8 cellular contexts compared by ENCODE assay signal in genomic region chr2:98757904-98758421, GRCh38. TPM values are rescaled to one million over a fixed set of nuclear protein-coding genes. Genes with fewer than 3 reads are reported as not detected.
DNase-seq lines count a peak whose midpoint lies in the region; ATAC-seq and TF ChIP-seq lines count a peak whose summit lies in the region.

No MANE protein-coding gene starts in this region.

- no peak for TF ChIP-seq CTCF in LNCaP clone FGC (IDR thresholded peaks at IDR 0.05; ENCODE audit: control insufficient read depth, extremely low read depth, insufficient read depth)

- no peaks in the 10 kb centered on the region for H3K9me3 Mint-ChIP-seq in naive B cell

- DNase-seq in GF-D8 (lab: John Stamatoyannopoulos, UW) (peak; percentile 97), LNCaP clone FGC (ENCODE audit: low read depth) (peak; percentile 87), naive B cell (peak; percentile 75), NCI-H2227 treated with DMSO at 0.1 percent for 48 hours (lab: John Stamatoyannopoulos, UW) (no peak), T1000 (lab: John Stamatoyannopoulos, UW) (no peak)
- peak; percentile 42 for DNase-seq in activated CD4-positive, alpha-beta T cell treated with anti-CD3 and anti-CD28 coated beads for 1 hour
- peak; percentile 55 for DNase-seq in effector CD4-positive, alpha-beta T cell

- H3K36me3 Mint-ChIP-seq in naive B cell: peaks cover 0 to 1% of the 10 kb centered on the region in 2 donors

- H3K4me3 Mint-ChIP-seq in naive B cell: peak overlapping the region; percentile 40 to 92 (median 86)

- peaks cover 41 to 66% (median 44%) of the 10 kb centered on the region in 3 donors for H3K4me1 Mint-ChIP-seq in naive B cell

- H3K4me3 ChIP-seq in LNCaP clone FGC (ENCODE audit: low read depth, low read length): peak overlapping the region; percentile 21

- H3K27me3 Mint-ChIP-seq in naive B cell: peaks cover under 1 to 10% (median 3%) of the 10 kb centered on the region in 3 donors

- peak overlapping the region; percentile 41 to 94 (median 88) for H3K27ac Mint-ChIP-seq in naive B cell

- ATAC-seq in GM21723 (IDR thresholded peaks at IDR 0.05; ENCODE audit: unreplicated experiment): peak; percentile 92
- peak; percentile 95 to 96 for ATAC-seq in naive B cell (ENCODE audit: low read depth in 2 of 2)

RNA-seq across cellular contexts. Expression of gene MGAT4A, which starts 27.0 kb away (rescaled TPM):
- polyA plus RNA-seq in naive B cell (ENCODE audit: low read depth in 6 of 6): 10 to 100 TPM; 13.7 to 47.2 (median 21.6) TPM

Comparison
In these comparisons a context has a peak if more than half of its experiments do, and no peak if none do; other contexts are left out.
1. DNase-seq: peak in GF-D8 (single experiment), LNCaP clone FGC (single experiment), activated CD4-positive, alpha-beta T cell treated with anti-CD3 and anti-CD28 coated beads for 1 hour (single experiment), effector CD4-positive, alpha-beta T cell (single experiment) and naive B cell (single experiment); none in NCI-H2227 treated with DMSO at 0.1 percent for 48 hours (single experiment) and T1000 (single experiment).